Comparison of ENCODE assay signal across 14 cellular contexts in genomic region chr2:219676586-219676985, GRCh38. TPM values are rescaled to one million over a fixed set of nuclear protein-coding genes. Genes with fewer than 3 reads are reported as not detected.
DNase-seq lines count a peak whose midpoint lies in the region; ATAC-seq lines count a peak whose summit lies in the region.
"Had no signal": no experiment of that assay in that cellular context is flagged by ENCODE, and none has a peak within 500 bp of the region (broad histone marks: within the 10 kb centered on the region; RNA-seq: fewer than 3 reads in every experiment).

No MANE protein-coding gene starts in this region.

- no peak overlapping the region for H4K8ac ChIP-seq in neuronal stem cell (ENCODE audit: low read depth, low read length)

- no peak overlapping the region for H3K18ac ChIP-seq in neuronal stem cell (ENCODE audit: low read length)

- H3K4me2 ChIP-seq in neuronal stem cell (ENCODE audit: insufficient read depth, low read length, poor library complexity, severe bottlenecking): no peak overlapping the region
- H3K4me2 ChIP-seq: BLaER1 treated with 17β-estradiol and CSF1 and Interleukin-3, amounts not matched to agents 10 nM and 100 nM had no signal

- H3K36me3 ChIP-seq in neuronal stem cell (replicated peaks in 1 of 2; ENCODE audit: control insufficient read depth in 2 of 2, insufficient read depth in 2 of 2, low read length in 2 of 2): no peaks in the 10 kb centered on the region
- H3K36me3 ChIP-seq: BLaER1 treated with 17β-estradiol and CSF1 and Interleukin-3, amounts not matched to agents 10 nM and 100 nM; HAP-1 had no signal

- H3K4ac ChIP-seq in neuronal stem cell (ENCODE audit: low read length): no peak overlapping the region

- no CpG with 5 or more reads among the region's 1 CpG for WGBS in neuronal stem cell (ENCODE audit: extremely low coverage in 2 of 2, insufficient read length in 2 of 2, insufficient replicate concordance in 1 of 2), 2 donors

- H3K23ac ChIP-seq in neuronal stem cell (ENCODE audit: low read depth, low read length, poor library complexity): no peak overlapping the region

- no peak overlapping the region for H2BK120ac ChIP-seq in neuronal stem cell (ENCODE audit: low read depth, low read length)

- H2AFZ ChIP-seq in neuronal stem cell (ENCODE audit: low read length): no peak overlapping the region

- no peak overlapping the region for H3K9ac ChIP-seq in neuronal stem cell (ENCODE audit: low read depth, low read length, poor library complexity)
- H3K9ac ChIP-seq: BLaER1 treated with 17β-estradiol and CSF1 and Interleukin-3, amounts not matched to agents 10 nM and 100 nM had no signal

- no peak overlapping the region for H2BK15ac ChIP-seq in neuronal stem cell (ENCODE audit: low read length)

- no peaks in the 10 kb centered on the region for H3K79me1 ChIP-seq in neuronal stem cell (ENCODE audit: low read depth, low read length)

- peaks cover 0 to 32% (median 0%) of the 10 kb centered on the region in 3 experiments for H3K27me3 ChIP-seq in neuronal stem cell (ENCODE audit: control insufficient read depth in 3 of 3, insufficient read depth in 3 of 3, low read depth in 1 of 3, low read length in 3 of 3)
- H3K27me3 ChIP-seq: BLaER1 treated with 17β-estradiol and CSF1 and Interleukin-3, amounts not matched to agents 10 nM and 100 nM had no signal

- peaks cover 0 to 5% of the 10 kb centered on the region in 2 donors for H3K9me3 ChIP-seq in neuronal stem cell (replicated peaks in 1 of 2; ENCODE audit: control insufficient read depth in 2 of 2, insufficient read depth in 1 of 2, low read depth in 1 of 2, low read length in 2 of 2)
- H3K9me3 ChIP-seq: HAP-1 had no signal

- no peak overlapping the region for H4K91ac ChIP-seq in neuronal stem cell (ENCODE audit: low read depth, low read length, poor library complexity)

- H2BK5ac ChIP-seq in neuronal stem cell (ENCODE audit: low read length): no peak overlapping the region

- H3K14ac ChIP-seq in neuronal stem cell (ENCODE audit: low read length): no peak overlapping the region

- DNase-seq in M059J (ENCODE audit: low read depth) (peak; percentile 34), astrocyte of the hippocampus (ENCODE audit: low read depth, low spot score) (peak; percentile 46), pons (ENCODE audit: low spot score) (peak; percentile 20), OCI-M1 (lab: John Stamatoyannopoulos, UW) (no peak), neuronal stem cell (ENCODE audit: low spot score) (no peak)
- DNase-seq: CD8-positive, alpha-beta T cell; DMS79; GDM1 had no signal

- peaks cover 0 to 2% of the 10 kb centered on the region in 2 donors for H3K4me1 ChIP-seq in neuronal stem cell (ENCODE audit: control insufficient read depth in 2 of 2, insufficient read depth in 1 of 2, low read depth in 1 of 2, low read length in 2 of 2)

- no peak for ATAC-seq in GM21447 (IDR thresholded peaks at IDR 0.05; ENCODE audit: unreplicated experiment)
- ATAC-seq: CD8-positive, alpha-beta T cell; HepG2 had no signal

- H3K27ac ChIP-seq in neuronal stem cell (replicated peaks; ENCODE audit: low read length): no peak overlapping the region
- H3K27ac ChIP-seq: BLaER1 treated with 17β-estradiol and CSF1 and Interleukin-3, amounts not matched to agents 10 nM and 100 nM had no signal

- no peak overlapping the region for H2AK5ac ChIP-seq in neuronal stem cell (ENCODE audit: low read depth, low read length)

- H3K4me3 ChIP-seq in neuronal stem cell (ENCODE audit: low read length in 2 of 2): no peak overlapping the region
- H3K4me3 ChIP-seq: BLaER1 treated with 17β-estradiol and CSF1 and Interleukin-3, amounts not matched to agents 10 nM and 100 nM; HAP-1 had no signal

- H2BK12ac ChIP-seq in neuronal stem cell (ENCODE audit: low read length): no peak overlapping the region

RNA-seq across cellular contexts. Expression of gene SLC4A3, which starts 49.2 kb away (rescaled TPM):
- 1.2 and 2.6 TPM in 2 replicates for total RNA-seq in M059J (2014; rRNA removed; shearing (Covaris generic))
- polyA plus RNA-seq in neuronal stem cell (2013, experiment 1 of 2): 3.2 TPM
- 3.4 TPM for polyA plus RNA-seq in neuronal stem cell (2013, experiment 2 of 2)
- total RNA-seq: B cell; CD8-positive, alpha-beta T cell had no signal
- polyA plus RNA-seq: IgD-negative memory B cell had no signal

Comparison
In these comparisons a context has a peak if more than half of its experiments do, and no peak if none do; other contexts are left out.
1. DNase-seq: peak in M059J (single experiment), astrocyte of the hippocampus (single experiment) and pons (single experiment); none in OCI-M1 (single experiment) and neuronal stem cell (single experiment).